In genomic region chr19:14516746-14517438, GRCh38 we compare ENCODE assay signal across 8 cellular contexts. TPM values are rescaled to one million over a fixed set of nuclear protein-coding genes. Genes with fewer than 3 reads are reported as not detected.
A peak's percentile ranks its signal among the peaks of the same experiment; 100 is the strongest.
DNase-seq lines count a peak whose midpoint lies in the region; ATAC-seq lines count a peak whose summit lies in the region.

No MANE protein-coding gene starts in this region.

- H3K27me3 Mint-ChIP-seq in activated T-cell treated with anti-CD3 and anti-CD28 coated beads, Interleukin-2, amount 50 U/mL, for 24 hours: no peaks in the 10 kb centered on the region
- no peaks in the 10 kb centered on the region for H3K27me3 Mint-ChIP-seq in activated T-helper 2 cell treated with anti-CD3 and anti-CD28 coated beads, Interferon-gamma antibody, Interleukin-2, Interleukin-4, amounts not matched to agents 10 μg/mL and 5 μg/mL and 100 μg/mL, durations not matched to agents 14 hours and 24 hours and 36 hours (ENCODE audit: low read depth)

- peaks cover 0 to 42% (median 27%) of the 10 kb centered on the region in 5 donors for H3K36me3 ChIP-seq in subcutaneous abdominal adipose tissue (ENCODE audit: control insufficient read depth in 5 of 5, insufficient read depth in 5 of 5, low read length in 5 of 5)

- H3K36me3 Mint-ChIP-seq in activated T-cell treated with anti-CD3 and anti-CD28 coated beads, Interleukin-2, amount 50 U/mL, for 24 hours (ENCODE audit: low read depth): peaks cover 53% of the 10 kb centered on the region
- peaks cover 45% of the 10 kb centered on the region for H3K36me3 Mint-ChIP-seq in activated T-helper 2 cell treated with anti-CD3 and anti-CD28 coated beads, Interferon-gamma antibody, Interleukin-2, Interleukin-4, amounts not matched to agents 10 μg/mL and 5 μg/mL and 100 μg/mL, durations not matched to agents 14 hours and 24 hours and 36 hours (ENCODE audit: low read depth)

- H3K9me3 Mint-ChIP-seq in activated T-cell treated with anti-CD3 and anti-CD28 coated beads, Interleukin-2, amount 50 U/mL, for 24 hours: no peaks in the 10 kb centered on the region
- H3K9me3 Mint-ChIP-seq in activated T-helper 2 cell treated with anti-CD3 and anti-CD28 coated beads, Interferon-gamma antibody, Interleukin-2, Interleukin-4, amounts not matched to agents 10 μg/mL and 5 μg/mL and 100 μg/mL, durations not matched to agents 14 hours and 24 hours and 36 hours: no peaks in the 10 kb centered on the region

- peak; percentile 40 for DNase-seq in activated T-cell treated with anti-CD3 and anti-CD28 coated beads, Interleukin-2, amount 50 U/mL, for 24 hours
- DNase-seq in activated T-cell treated with anti-CD3 and anti-CD28 coated beads, Interleukin-2, amount 50 U/mL, for 48 hours: no peak
- DNase-seq in activated T-helper 2 cell treated with anti-CD3 and anti-CD28 coated beads, Interferon-gamma antibody, Interleukin-2, Interleukin-4, amounts not matched to agents 10 μg/mL and 5 μg/mL and 100 μg/mL, durations not matched to agents 14 hours and 24 hours and 36 hours (ENCODE audit: low spot score): no peak
- DNase-seq in SK-N-DZ (ENCODE audit: low spot score) (no peak), SKM-1 (lab: John Stamatoyannopoulos, UW; ENCODE audit: unreplicated experiment) (no peak)

- peak overlapping the region; percentile 75 to 98 (median 93) for H3K9ac ChIP-seq in subcutaneous abdominal adipose tissue (ENCODE audit: low read length in 5 of 5)

- H3K9me3 ChIP-seq in iPS-18c (ENCODE audit: control insufficient read depth, insufficient read depth, low read length): no peaks in the 10 kb centered on the region
- no peaks in the 10 kb centered on the region for H3K9me3 ChIP-seq in subcutaneous abdominal adipose tissue (ENCODE audit: control insufficient read depth in 5 of 5, low read length in 5 of 5)

- H3K4me3 Mint-ChIP-seq in activated T-cell treated with anti-CD3 and anti-CD28 coated beads, Interleukin-2, amount 50 U/mL, for 24 hours: peak overlapping the region; percentile 88
- peak overlapping the region; percentile 82 for H3K4me3 Mint-ChIP-seq in activated T-helper 2 cell treated with anti-CD3 and anti-CD28 coated beads, Interferon-gamma antibody, Interleukin-2, Interleukin-4, amounts not matched to agents 10 μg/mL and 5 μg/mL and 100 μg/mL, durations not matched to agents 14 hours and 24 hours and 36 hours (ENCODE audit: low read depth)

- H3K27ac ChIP-seq in subcutaneous abdominal adipose tissue (ENCODE audit: low read depth, low read length): peak overlapping the region; percentile 98

- H3K4me1 ChIP-seq in subcutaneous abdominal adipose tissue (ENCODE audit: control insufficient read depth in 5 of 5, insufficient read depth in 5 of 5, low read length in 5 of 5): peaks cover 29 to 54% (median 42%) of the 10 kb centered on the region in 5 donors

- no peak for ATAC-seq in HG02938 (IDR thresholded peaks at IDR 0.05; ENCODE audit: unreplicated experiment)

- no peaks in the 10 kb centered on the region for H3K27me3 ChIP-seq in subcutaneous abdominal adipose tissue (ENCODE audit: control insufficient read depth in 5 of 5, insufficient read depth in 4 of 5, low read length in 5 of 5)

- peak overlapping the region; percentile 90 for H3K27ac Mint-ChIP-seq in activated T-cell treated with anti-CD3 and anti-CD28 coated beads, Interleukin-2, amount 50 U/mL, for 24 hours
- H3K27ac Mint-ChIP-seq in activated T-helper 2 cell treated with anti-CD3 and anti-CD28 coated beads, Interferon-gamma antibody, Interleukin-2, Interleukin-4, amounts not matched to agents 10 μg/mL and 5 μg/mL and 100 μg/mL, durations not matched to agents 14 hours and 24 hours and 36 hours: peak overlapping the region; percentile 78

- H3K4me3 ChIP-seq in iPS-18c (ENCODE audit: insufficient read depth, low read depth, low read length) (peak overlapping the region; percentile 89), subcutaneous abdominal adipose tissue (ENCODE audit: low read depth in 1 of 5, low read length in 5 of 5) (peak overlapping the region; percentile 86 to 98 (median 93))

- intact Hi-C loops in activated T-helper 2 cell treated with anti-CD3 and anti-CD28 coated beads, Interferon-gamma antibody, Interleukin-2, Interleukin-4, amounts not matched to agents 10 μg/mL and 5 μg/mL and 100 μg/mL, durations not matched to agents 14 hours and 24 hours and 36 hours (cut with micrococcal nuclease): loop anchor here (10.0 kb wide), 1 partner anchor 1352 kb away; no protein-coding TSS in a partner anchor

- peaks cover 57% of the 10 kb centered on the region for H3K4me1 Mint-ChIP-seq in activated T-cell treated with anti-CD3 and anti-CD28 coated beads, Interleukin-2, amount 50 U/mL, for 24 hours (ENCODE audit: low read depth)
- peaks cover 42% of the 10 kb centered on the region for H3K4me1 Mint-ChIP-seq in activated T-helper 2 cell treated with anti-CD3 and anti-CD28 coated beads, Interferon-gamma antibody, Interleukin-2, Interleukin-4, amounts not matched to agents 10 μg/mL and 5 μg/mL and 100 μg/mL, durations not matched to agents 14 hours and 24 hours and 36 hours (ENCODE audit: low read depth)

RNA-seq across cellular contexts. Expression of gene DNAJB1, which starts 1.3 kb away (rescaled TPM):
- total RNA-seq in activated T-helper 2 cell treated with anti-CD3 and anti-CD28 coated beads, Interferon-gamma antibody, Interleukin-2, Interleukin-4, amounts not matched to agents 10 μg/mL and 5 μg/mL and 100 μg/mL, durations not matched to agents 14 hours and 24 hours and 36 hours: 113 TPM in 2 replicates
- polyA plus RNA-seq in SK-N-DZ (2014; cell fraction: cytosol; rRNA removed): 65.5 and 66.5 TPM in 2 replicates
- 34.4 and 37.4 TPM in 2 replicates for polyA plus RNA-seq in SK-N-DZ (2014; cell fraction: nucleus; rRNA removed)

RNA-seq across cellular contexts. Expression of gene TECR, which starts 12.5 kb away (rescaled TPM):
- total RNA-seq in activated T-helper 2 cell treated with anti-CD3 and anti-CD28 coated beads, Interferon-gamma antibody, Interleukin-2, Interleukin-4, amounts not matched to agents 10 μg/mL and 5 μg/mL and 100 μg/mL, durations not matched to agents 14 hours and 24 hours and 36 hours: 128 and 134 TPM in 2 replicates
- 72.0 and 77.8 TPM in 2 replicates for polyA plus RNA-seq in SK-N-DZ (2014; cell fraction: cytosol; rRNA removed)
- 85.0 and 86.2 TPM in 2 replicates for polyA plus RNA-seq in SK-N-DZ (2014; cell fraction: nucleus; rRNA removed)

RNA-seq across cellular contexts. Expression of gene GIPC1, which starts 21.0 kb away (rescaled TPM):
- total RNA-seq in activated T-helper 2 cell treated with anti-CD3 and anti-CD28 coated beads, Interferon-gamma antibody, Interleukin-2, Interleukin-4, amounts not matched to agents 10 μg/mL and 5 μg/mL and 100 μg/mL, durations not matched to agents 14 hours and 24 hours and 36 hours: 39.2 and 40.1 TPM in 2 replicates
- polyA plus RNA-seq in SK-N-DZ (2014; cell fraction: cytosol; rRNA removed): 79.6 and 103 TPM in 2 replicates
- 63.3 and 63.9 TPM in 2 replicates for polyA plus RNA-seq in SK-N-DZ (2014; cell fraction: nucleus; rRNA removed)

RNA-seq across cellular contexts. Expression of gene PTGER1, which starts 41.7 kb away (rescaled TPM):
- total RNA-seq in activated T-helper 2 cell treated with anti-CD3 and anti-CD28 coated beads, Interferon-gamma antibody, Interleukin-2, Interleukin-4, amounts not matched to agents 10 μg/mL and 5 μg/mL and 100 μg/mL, durations not matched to agents 14 hours and 24 hours and 36 hours: 1.1 and 1.6 TPM in 2 replicates
- polyA plus RNA-seq in SK-N-DZ (2014; cell fraction: cytosol; rRNA removed): 2.9 and 4.9 TPM in 2 replicates
- 0.58 and 2.3 TPM in 2 replicates for polyA plus RNA-seq in SK-N-DZ (2014; cell fraction: nucleus; rRNA removed)

RNA-seq across cellular contexts. Expression of gene NDUFB7, which starts 55.0 kb away (rescaled TPM):
- total RNA-seq in activated T-helper 2 cell treated with anti-CD3 and anti-CD28 coated beads, Interferon-gamma antibody, Interleukin-2, Interleukin-4, amounts not matched to agents 10 μg/mL and 5 μg/mL and 100 μg/mL, durations not matched to agents 14 hours and 24 hours and 36 hours: 129 and 136 TPM in 2 replicates
- polyA plus RNA-seq in SK-N-DZ (2014; cell fraction: cytosol; rRNA removed): 439 and 440 TPM in 2 replicates
- polyA plus RNA-seq in SK-N-DZ (2014; cell fraction: nucleus; rRNA removed): 262 and 394 TPM in 2 replicates
